In the genomic region with DNA sequence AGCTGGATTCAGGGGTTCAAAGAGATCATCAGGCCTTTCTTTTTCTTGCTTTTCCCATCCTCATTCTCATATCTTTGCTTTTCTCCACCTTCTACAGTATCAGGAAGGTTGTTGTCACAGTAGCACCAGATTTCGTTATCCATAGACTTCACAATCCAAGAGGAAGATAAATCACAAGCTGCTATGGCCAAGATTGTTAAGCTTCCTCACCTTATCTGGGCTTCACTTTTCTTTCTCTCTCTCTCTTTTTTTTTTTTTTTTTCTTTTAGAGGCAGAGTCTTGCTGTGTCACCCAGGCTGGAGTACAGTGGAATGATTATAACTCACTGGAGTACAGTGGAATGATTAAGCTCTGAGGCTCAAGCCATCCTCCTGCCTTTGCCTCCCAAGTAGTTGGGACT, we compare ENCODE assay signal across 1 cellular context.
TF ChIP-seq lines count a peak whose summit lies in the region.

No MANE protein-coding gene starts in this region.

TF ChIP-seq in K562, 482 proteins besides CTCF, POLR2A, EP300 and RAD21 (continued from another document and continues in another):
- TF ChIP-seq, protein P1, sequence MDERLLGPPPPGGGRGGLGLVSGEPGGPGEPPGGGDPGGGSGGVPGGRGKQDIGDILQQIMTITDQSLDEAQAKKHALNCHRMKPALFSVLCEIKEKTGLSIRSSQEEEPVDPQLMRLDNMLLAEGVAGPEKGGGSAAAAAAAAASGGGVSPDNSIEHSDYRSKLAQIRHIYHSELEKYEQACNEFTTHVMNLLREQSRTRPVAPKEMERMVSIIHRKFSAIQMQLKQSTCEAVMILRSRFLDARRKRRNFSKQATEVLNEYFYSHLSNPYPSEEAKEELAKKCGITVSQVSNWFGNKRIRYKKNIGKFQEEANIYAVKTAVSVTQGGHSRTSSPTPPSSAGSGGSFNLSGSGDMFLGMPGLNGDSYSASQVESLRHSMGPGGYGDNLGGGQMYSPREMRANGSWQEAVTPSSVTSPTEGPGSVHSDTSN (CRISPR knock-in tag; IDR thresholded peaks at IDR 0.05; ENCODE audit: low read depth) = no peak
- TF ChIP-seq, protein P1 (tag; conservative IDR thresholded peaks at IDR 0.05; ENCODE audit: low read depth) = peak; percentile 80
- peak; percentile 84 for TF ChIP-seq KLF16 (IDR thresholded peaks at IDR 0.05)
- peak; percentile 59; the same call in 1 of the 2 replicates for TF ChIP-seq CTBP1 (IDR thresholded peaks at IDR 0.05; ENCODE audit: borderline replicate concordance)
- TF ChIP-seq NCOA4 (IDR thresholded peaks at IDR 0.05; ENCODE audit: partially characterized antibody) = peak; percentile 48
- TF ChIP-seq, protein P2, sequence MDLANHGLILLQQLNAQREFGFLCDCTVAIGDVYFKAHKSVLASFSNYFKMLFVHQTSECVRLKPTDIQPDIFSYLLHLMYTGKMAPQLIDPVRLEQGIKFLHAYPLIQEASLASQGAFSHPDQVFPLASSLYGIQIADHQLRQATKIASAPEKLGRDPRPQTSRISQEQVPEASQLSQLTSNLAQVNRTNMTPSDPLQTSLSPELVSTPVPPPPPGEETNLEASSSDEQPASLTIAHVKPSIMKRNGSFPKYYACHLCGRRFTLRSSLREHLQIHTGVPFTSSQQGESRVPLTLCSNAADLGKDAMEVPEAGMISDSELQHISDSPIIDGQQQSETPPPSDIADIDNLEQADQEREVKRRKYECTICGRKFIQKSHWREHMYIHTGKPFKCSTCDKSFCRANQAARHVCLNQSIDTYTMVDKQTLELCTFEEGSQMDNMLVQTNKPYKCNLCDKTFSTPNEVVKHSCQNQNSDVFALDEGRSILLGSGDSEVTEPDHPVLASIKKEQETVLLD (IDR thresholded peaks at IDR 0.05) = peak; percentile 54; the same call in 1 of the 2 replicates
- peak; percentile 94; the same call in 1 of the 2 replicates for TF ChIP-seq CC2D1A (IDR thresholded peaks at IDR 0.05)
- TF ChIP-seq MTF1 (CRISPR knock-in tag; IDR thresholded peaks at IDR 0.05; ENCODE audit: borderline replicate concordance) = no peak
- TF ChIP-seq FOXM1 (IDR thresholded peaks at IDR 0.05; ENCODE audit: low read depth) = peak; percentile 92
- TF ChIP-seq FOXM1 (CRISPR knock-in tag; IDR thresholded peaks at IDR 0.05; ENCODE audit: low read depth) = no peak
- TF ChIP-seq, protein P3, sequence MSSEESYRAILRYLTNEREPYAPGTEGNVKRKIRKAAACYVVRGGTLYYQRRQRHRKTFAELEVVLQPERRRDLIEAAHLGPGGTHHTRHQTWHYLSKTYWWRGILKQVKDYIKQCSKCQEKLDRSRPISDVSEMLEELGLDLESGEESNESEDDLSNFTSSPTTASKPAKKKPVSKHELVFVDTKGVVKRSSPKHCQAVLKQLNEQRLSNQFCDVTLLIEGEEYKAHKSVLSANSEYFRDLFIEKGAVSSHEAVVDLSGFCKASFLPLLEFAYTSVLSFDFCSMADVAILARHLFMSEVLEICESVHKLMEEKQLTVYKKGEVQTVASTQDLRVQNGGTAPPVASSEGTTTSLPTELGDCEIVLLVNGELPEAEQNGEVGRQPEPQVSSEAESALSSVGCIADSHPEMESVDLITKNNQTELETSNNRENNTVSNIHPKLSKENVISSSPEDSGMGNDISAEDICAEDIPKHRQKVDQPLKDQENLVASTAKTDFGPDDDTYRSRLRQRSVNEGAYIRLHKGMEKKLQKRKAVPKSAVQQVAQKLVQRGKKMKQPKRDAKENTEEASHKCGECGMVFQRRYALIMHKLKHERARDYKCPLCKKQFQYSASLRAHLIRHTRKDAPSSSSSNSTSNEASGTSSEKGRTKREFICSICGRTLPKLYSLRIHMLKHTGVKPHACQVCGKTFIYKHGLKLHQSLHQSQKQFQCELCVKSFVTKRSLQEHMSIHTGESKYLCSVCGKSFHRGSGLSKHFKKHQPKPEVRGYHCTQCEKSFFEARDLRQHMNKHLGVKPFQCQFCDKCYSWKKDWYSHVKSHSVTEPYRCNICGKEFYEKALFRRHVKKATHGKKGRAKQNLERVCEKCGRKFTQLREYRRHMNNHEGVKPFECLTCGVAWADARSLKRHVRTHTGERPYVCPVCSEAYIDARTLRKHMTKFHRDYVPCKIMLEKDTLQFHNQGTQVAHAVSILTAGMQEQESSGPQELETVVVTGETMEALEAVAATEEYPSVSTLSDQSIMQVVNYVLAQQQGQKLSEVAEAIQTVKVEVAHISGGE (CRISPR knock-in tag; IDR thresholded peaks at IDR 0.05) = peak in 1 of 3 experiments; percentile 79; a peak in 2 of 6 replicates
- TF ChIP-seq ARID1B (IDR thresholded peaks at IDR 0.05) = peak; percentile 98
- no peak for TF ChIP-seq ZNF699 (CRISPR knock-in tag; IDR thresholded peaks at IDR 0.05; ENCODE audit: insufficient replicate concordance)
- TF ChIP-seq SMARCE1 (IDR thresholded peaks at IDR 0.05) = peak; percentile 90
- TF ChIP-seq HMGN3 (IDR thresholded peaks at IDR 0.05; ENCODE audit: borderline replicate concordance, extremely low read depth, insufficient read length, low read depth, low read length) = peak; percentile 32
- TF ChIP-seq KDM1A (IDR thresholded peaks at IDR 0.05) = peak; percentile 99
- TF ChIP-seq HLTF (IDR thresholded peaks at IDR 0.05) = peak; percentile 91
- TF ChIP-seq NFIC (IDR thresholded peaks at IDR 0.05) = peak; percentile 90
- no peak for TF ChIP-seq NFYB (IDR thresholded peaks at IDR 0.05; ENCODE audit: extremely low read depth, insufficient read length)
- no peak for TF ChIP-seq ATF1 (CRISPR knock-in tag; IDR thresholded peaks at IDR 0.05)
- TF ChIP-seq ATF1 (tag; IDR thresholded peaks at IDR 0.05) = no peak
- peak; percentile 78; the same call in 1 of the 2 replicates for TF ChIP-seq POLR2AphosphoS5 (IDR thresholded peaks at IDR 0.05; ENCODE audit: control insufficient read depth, insufficient read depth, low read depth, low read length)
- peak; percentile 99 for TF ChIP-seq ZNF384 (IDR thresholded peaks at IDR 0.05; ENCODE audit: low read depth, low read length)
- TF ChIP-seq, protein P4, sequence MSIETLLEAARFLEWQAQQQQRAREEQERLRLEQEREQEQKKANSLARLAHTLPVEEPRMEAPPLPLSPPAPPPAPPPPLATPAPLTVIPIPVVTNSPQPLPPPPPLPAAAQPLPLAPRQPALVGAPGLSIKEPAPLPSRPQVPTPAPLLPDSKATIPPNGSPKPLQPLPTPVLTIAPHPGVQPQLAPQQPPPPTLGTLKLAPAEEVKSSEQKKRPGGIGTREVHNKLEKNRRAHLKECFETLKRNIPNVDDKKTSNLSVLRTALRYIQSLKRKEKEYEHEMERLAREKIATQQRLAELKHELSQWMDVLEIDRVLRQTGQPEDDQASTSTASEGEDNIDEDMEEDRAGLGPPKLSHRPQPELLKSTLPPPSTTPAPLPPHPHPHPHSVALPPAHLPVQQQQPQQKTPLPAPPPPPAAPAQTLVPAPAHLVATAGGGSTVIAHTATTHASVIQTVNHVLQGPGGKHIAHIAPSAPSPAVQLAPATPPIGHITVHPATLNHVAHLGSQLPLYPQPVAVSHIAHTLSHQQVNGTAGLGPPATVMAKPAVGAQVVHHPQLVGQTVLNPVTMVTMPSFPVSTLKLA (conservative IDR thresholded peaks at IDR 0.05) = peak in 1 of 2 experiments; percentile 64; a peak in 1 of 4 replicates
- peak; percentile 25 for TF ChIP-seq NUFIP1 (IDR thresholded peaks at IDR 0.05; ENCODE audit: partially characterized antibody)
- peak; percentile 52; the same call in 1 of the 2 replicates for TF ChIP-seq JUND (IDR thresholded peaks at IDR 0.05; ENCODE audit: borderline replicate concordance, low read depth, low read length)
- TF ChIP-seq JUND (tag; IDR thresholded peaks at IDR 0.05; ENCODE audit: borderline replicate concordance, low read depth, low read length) = no peak; the same call in 2 of the 3 replicates
- no peak for TF ChIP-seq SMAD3 (CRISPR knock-in tag; conservative IDR thresholded peaks at IDR 0.05)
- TF ChIP-seq SMARCB1 (IDR thresholded peaks at IDR 0.05; ENCODE audit: insufficient read length, low read depth) = peak; percentile 86
- TF ChIP-seq RBM22 (IDR thresholded peaks at IDR 0.05; ENCODE audit: low read depth, low read length, poor library complexity, severe bottlenecking) = no peak
- peak; percentile 21 to 43 for TF ChIP-seq NCOA2 (IDR thresholded peaks at IDR 0.05; ENCODE audit: partially characterized antibody in 2 of 2)
- TF ChIP-seq SMARCC2 (IDR thresholded peaks at IDR 0.05; ENCODE audit: low read depth) = peak; percentile 82
- TF ChIP-seq HNRNPK (IDR thresholded peaks at IDR 0.05; ENCODE audit: low read depth, low read length, poor library complexity, severe bottlenecking) = no peak
- TF ChIP-seq KLF1 (tag; IDR thresholded peaks at IDR 0.05) = no peak
- peak; percentile 95 for TF ChIP-seq MTA2 (IDR thresholded peaks at IDR 0.05; ENCODE audit: low read depth)
- TF ChIP-seq BACH1 (tag; IDR thresholded peaks at IDR 0.05) = 0 out of 2 replicates have a peak, but pooled peaks have one; percentile 40
- TF ChIP-seq STAT5A (IDR thresholded peaks at IDR 0.05; ENCODE audit: borderline replicate concordance, low read length) = peak; percentile 76
- TF ChIP-seq FOXK2 (conservative IDR thresholded peaks at IDR 0.05 in 1 of 2, IDR thresholded peaks at IDR 0.05 in 1 of 2; ENCODE audit: low read depth in 2 of 2) = 0 out of 4 replicates have a peak, but pooled peaks of 1 of the 2 experiments have one; percentile 27
- TF ChIP-seq, protein P5, sequence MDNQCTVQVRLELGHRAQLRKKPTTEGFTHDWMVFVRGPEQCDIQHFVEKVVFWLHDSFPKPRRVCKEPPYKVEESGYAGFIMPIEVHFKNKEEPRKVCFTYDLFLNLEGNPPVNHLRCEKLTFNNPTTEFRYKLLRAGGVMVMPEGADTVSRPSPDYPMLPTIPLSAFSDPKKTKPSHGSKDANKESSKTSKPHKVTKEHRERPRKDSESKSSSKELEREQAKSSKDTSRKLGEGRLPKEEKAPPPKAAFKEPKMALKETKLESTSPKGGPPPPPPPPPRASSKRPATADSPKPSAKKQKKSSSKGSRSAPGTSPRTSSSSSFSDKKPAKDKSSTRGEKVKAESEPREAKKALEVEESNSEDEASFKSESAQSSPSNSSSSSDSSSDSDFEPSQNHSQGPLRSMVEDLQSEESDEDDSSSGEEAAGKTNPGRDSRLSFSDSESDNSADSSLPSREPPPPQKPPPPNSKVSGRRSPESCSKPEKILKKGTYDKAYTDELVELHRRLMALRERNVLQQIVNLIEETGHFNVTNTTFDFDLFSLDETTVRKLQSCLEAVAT (IDR thresholded peaks at IDR 0.05) = peak in 1 of 2 experiments; percentile 39; a peak in 1 of 4 replicates
- peak; percentile 50; the same call in 1 of the 2 replicates for TF ChIP-seq DMBX1 (CRISPR knock-in tag; IDR thresholded peaks at IDR 0.05; ENCODE audit: borderline replicate concordance)
- no peak for TF ChIP-seq ZNF551 (CRISPR knock-in tag; IDR thresholded peaks at IDR 0.05)
- no peak for TF ChIP-seq ZNF347 (CRISPR knock-in tag; IDR thresholded peaks at IDR 0.05; ENCODE audit: low read depth)
- TF ChIP-seq ZEB2 (IDR thresholded peaks at IDR 0.05) = peak; percentile 85
- TF ChIP-seq, protein P6, sequence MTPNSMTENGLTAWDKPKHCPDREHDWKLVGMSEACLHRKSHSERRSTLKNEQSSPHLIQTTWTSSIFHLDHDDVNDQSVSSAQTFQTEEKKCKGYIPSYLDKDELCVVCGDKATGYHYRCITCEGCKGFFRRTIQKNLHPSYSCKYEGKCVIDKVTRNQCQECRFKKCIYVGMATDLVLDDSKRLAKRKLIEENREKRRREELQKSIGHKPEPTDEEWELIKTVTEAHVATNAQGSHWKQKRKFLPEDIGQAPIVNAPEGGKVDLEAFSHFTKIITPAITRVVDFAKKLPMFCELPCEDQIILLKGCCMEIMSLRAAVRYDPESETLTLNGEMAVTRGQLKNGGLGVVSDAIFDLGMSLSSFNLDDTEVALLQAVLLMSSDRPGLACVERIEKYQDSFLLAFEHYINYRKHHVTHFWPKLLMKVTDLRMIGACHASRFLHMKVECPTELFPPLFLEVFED (CRISPR knock-in tag; conservative IDR thresholded peaks at IDR 0.05) = 0 out of 2 replicates have a peak, but pooled peaks have one; percentile 30
- TF ChIP-seq RAD51 (IDR thresholded peaks at IDR 0.05; ENCODE audit: borderline replicate concordance, low read depth) = no peak; the same call in 1 of the 2 replicates
- TF ChIP-seq SMAD4 (CRISPR knock-in tag; conservative IDR thresholded peaks at IDR 0.05) = peak; percentile 81
- peak; percentile 78 for TF ChIP-seq HDAC3 (IDR thresholded peaks at IDR 0.05; ENCODE audit: borderline replicate concordance, partially characterized antibody)
- TF ChIP-seq TBL1XR1 (IDR thresholded peaks at IDR 0.05; ENCODE audit: low read length in 2 of 2) = peak in 1 of 2 experiments; percentile 74; a peak in 2 of 4 replicates
- 0 out of 2 replicates have a peak, but pooled peaks have one; percentile 18 for TF ChIP-seq OTX1 (CRISPR knock-in tag; IDR thresholded peaks at IDR 0.05)
- peak; percentile 79 for TF ChIP-seq CCNT2 (IDR thresholded peaks at IDR 0.05; ENCODE audit: borderline replicate concordance, extremely low read depth, insufficient read length, low read depth, low read length)
- no peak for TF ChIP-seq ZNF12 (CRISPR knock-in tag; IDR thresholded peaks at IDR 0.05)
- TF ChIP-seq HOXB6 (CRISPR knock-in tag; IDR thresholded peaks at IDR 0.05; ENCODE audit: borderline replicate concordance) = no peak
- TF ChIP-seq PRPF4 (IDR thresholded peaks at IDR 0.05; ENCODE audit: insufficient read depth, low read depth, low read length, poor library complexity, severe bottlenecking) = no peak
- TF ChIP-seq GATA2 (CRISPR knock-in tag; IDR thresholded peaks at IDR 0.05) = peak; percentile 82
- TF ChIP-seq ETV6 (IDR thresholded peaks at IDR 0.05; ENCODE audit: borderline replicate concordance in 1 of 2, low read depth in 2 of 2, low read length in 1 of 2) = no peak
- no peak for TF ChIP-seq ETV6 (CRISPR knock-in tag; IDR thresholded peaks at IDR 0.05; ENCODE audit: borderline replicate concordance)
- no peak for TF ChIP-seq SRSF1 (IDR thresholded peaks at IDR 0.05; ENCODE audit: low read depth, low read length)
- TF ChIP-seq TEAD1 (CRISPR knock-in tag; IDR thresholded peaks at IDR 0.05) = peak in 1 of 2 experiments; percentile 80; a peak in 2 of 4 replicates
- TF ChIP-seq TAF9B (IDR thresholded peaks at IDR 0.05; ENCODE audit: partially characterized antibody) = no peak
- TF ChIP-seq, protein P7, sequence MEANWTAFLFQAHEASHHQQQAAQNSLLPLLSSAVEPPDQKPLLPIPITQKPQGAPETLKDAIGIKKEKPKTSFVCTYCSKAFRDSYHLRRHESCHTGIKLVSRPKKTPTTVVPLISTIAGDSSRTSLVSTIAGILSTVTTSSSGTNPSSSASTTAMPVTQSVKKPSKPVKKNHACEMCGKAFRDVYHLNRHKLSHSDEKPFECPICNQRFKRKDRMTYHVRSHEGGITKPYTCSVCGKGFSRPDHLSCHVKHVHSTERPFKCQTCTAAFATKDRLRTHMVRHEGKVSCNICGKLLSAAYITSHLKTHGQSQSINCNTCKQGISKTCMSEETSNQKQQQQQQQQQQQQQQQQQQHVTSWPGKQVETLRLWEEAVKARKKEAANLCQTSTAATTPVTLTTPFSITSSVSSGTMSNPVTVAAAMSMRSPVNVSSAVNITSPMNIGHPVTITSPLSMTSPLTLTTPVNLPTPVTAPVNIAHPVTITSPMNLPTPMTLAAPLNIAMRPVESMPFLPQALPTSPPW (CRISPR knock-in tag; IDR thresholded peaks at IDR 0.05) = peak; percentile 24; the same call in 1 of the 2 replicates
